In genomic region chr6:157274471-157275226, GRCh38 we compare ENCODE assay signal across 8 cellular contexts. TPM values are rescaled to one million over a fixed set of nuclear protein-coding genes. Genes with fewer than 3 reads are reported as not detected.
DNase-seq lines count a peak whose midpoint lies in the region; ATAC-seq and TF ChIP-seq lines count a peak whose summit lies in the region.

No MANE protein-coding gene starts in this region.

- peak overlapping the region; percentile 90 for H3K4me3 ChIP-seq in coronary artery
- H3K4me3 ChIP-seq in left lung, result peak overlapping the region; percentile 53 to 71

- H3K27ac ChIP-seq in coronary artery (peak overlapping the region; percentile 80 to 95), left lung (peak overlapping the region; percentile 59 to 73)

- TF ChIP-seq CTCF in coronary artery (IDR thresholded peaks at IDR 0.05) (peak; percentile 81), left lung (IDR thresholded peaks at IDR 0.05) (peak; percentile 58 to 85)

- intact Hi-C loops in left lung (cut with DNase I), result no loop called here

- DNase-seq in AG08396 (ENCODE audit: low spot score), result peak; percentile 96
- peak; percentile 53 for DNase-seq in NCI-H226
- DNase-seq in activated CD4-positive, alpha-beta T cell treated with anti-CD3 and anti-CD28 coated beads for 48 hours, result peak; percentile 84
- DNase-seq in coronary artery (ENCODE audit: low spot score), result peak; percentile 89
- DNase-seq in left lung, result peak; percentile 72 to 98
- peak; percentile 70 to 83 for DNase-seq in stimulated activated CD4-positive, alpha-beta T cell treated with anti-CD3 and anti-CD28 coated beads, Interleukin-2, amount 100 ng/mL, for 48 hours

- no peaks in the 10 kb centered on the region for H3K9me3 ChIP-seq in left lung

- peaks cover 0 to 14% of the 10 kb centered on the region in 2 donors for H3K4me1 ChIP-seq in left lung

- H3K27me3 ChIP-seq in left lung, result peaks cover 0 to 19% of the 10 kb centered on the region in 2 donors

- H3K36me3 ChIP-seq in left lung, result no peaks in the 10 kb centered on the region

- ATAC-seq in GM18873 (IDR thresholded peaks at IDR 0.05; ENCODE audit: low FRiP score, unreplicated experiment) (peak; percentile 66), HG03135 (IDR thresholded peaks at IDR 0.05; ENCODE audit: unreplicated experiment) (peak; percentile 96), left lung (peak; percentile 99)

RNA-seq across cellular contexts. Expression of gene TMEM242, which starts 48.7 kb away (rescaled TPM):
- 10 to 100 TPM; 10.9 to 11.5 TPM for total RNA-seq in left lung

Comparison
In these comparisons a context has a peak if more than half of its experiments do, and no peak if none do; other contexts are left out.
1. Peak in every context shown above with its lines: DNase-seq, ATAC-seq, H3K4me3 ChIP-seq and H3K27ac ChIP-seq.